ENCODE assay signal across 2 cellular contexts in the genomic region with DNA sequence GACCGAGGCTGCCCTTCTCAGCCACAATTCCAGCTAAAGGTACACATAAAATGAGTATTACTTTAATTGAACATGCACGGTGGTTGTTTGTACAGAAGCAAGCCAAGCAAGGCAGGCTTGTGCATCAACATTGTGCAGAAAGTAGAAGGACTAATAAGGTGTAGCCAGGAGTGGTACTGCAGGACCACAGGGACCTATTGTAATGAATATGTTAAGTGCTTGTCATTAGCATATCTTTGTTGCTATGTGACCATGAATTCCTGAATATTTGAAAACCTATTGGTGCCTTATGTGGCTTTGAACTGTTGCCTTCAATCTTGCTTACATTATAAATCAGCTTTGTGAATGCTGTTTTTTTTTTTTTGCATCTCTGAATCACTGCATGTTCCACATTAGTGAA.
TF ChIP-seq lines count a peak whose summit lies in the region.

No MANE protein-coding gene starts in this region.

TF ChIP-seq in H1, 55 proteins besides CTCF, POLR2A, EP300 and RAD21 (continued from another document):
- TF ChIP-seq, protein P1, sequence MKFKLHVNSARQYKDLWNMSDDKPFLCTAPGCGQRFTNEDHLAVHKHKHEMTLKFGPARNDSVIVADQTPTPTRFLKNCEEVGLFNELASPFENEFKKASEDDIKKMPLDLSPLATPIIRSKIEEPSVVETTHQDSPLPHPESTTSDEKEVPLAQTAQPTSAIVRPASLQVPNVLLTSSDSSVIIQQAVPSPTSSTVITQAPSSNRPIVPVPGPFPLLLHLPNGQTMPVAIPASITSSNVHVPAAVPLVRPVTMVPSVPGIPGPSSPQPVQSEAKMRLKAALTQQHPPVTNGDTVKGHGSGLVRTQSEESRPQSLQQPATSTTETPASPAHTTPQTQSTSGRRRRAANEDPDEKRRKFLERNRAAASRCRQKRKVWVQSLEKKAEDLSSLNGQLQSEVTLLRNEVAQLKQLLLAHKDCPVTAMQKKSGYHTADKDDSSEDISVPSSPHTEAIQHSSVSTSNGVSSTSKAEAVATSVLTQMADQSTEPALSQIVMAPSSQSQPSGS (IDR thresholded peaks at IDR 0.05; ENCODE audit: low read length): no peak
- TF ChIP-seq CBX8 (IDR thresholded peaks at IDR 0.05; ENCODE audit: borderline replicate concordance, low read depth, low read length) (no peak), GABPA (IDR thresholded peaks at IDR 0.05; ENCODE audit: borderline replicate concordance, insufficient read depth, low read length) (no peak), PHF8 (conservative IDR thresholded peaks at IDR 0.05; ENCODE audit: low read depth, low read length) (no peak), TEAD4 (IDR thresholded peaks at IDR 0.05; ENCODE audit: low read depth, low read length) (peak; percentile 48; the same call in 1 of the 2 replicates), KDM1A (IDR thresholded peaks at IDR 0.05; ENCODE audit: borderline replicate concordance, low read length) (no peak), BACH1 (IDR thresholded peaks at IDR 0.05; ENCODE audit: low read length) (no peak), HDAC2 (IDR thresholded peaks at IDR 0.05; ENCODE audit: borderline replicate concordance in 1 of 2, low read depth in 2 of 2, low read length in 2 of 2) (0 out of 4 replicates have a peak, but pooled peaks of 1 of the 2 experiments have one; percentile 26), POLR2AphosphoS5 (IDR thresholded peaks at IDR 0.05; ENCODE audit: low read depth, low read length) (no peak), NRF1 (IDR thresholded peaks at IDR 0.05; ENCODE audit: low read depth, low read length) (no peak), CREB1 (IDR thresholded peaks at IDR 0.05) (no peak), TAF1 (IDR thresholded peaks at IDR 0.05; ENCODE audit: low read depth, low read length) (no peak), POU5F1 (IDR thresholded peaks at IDR 0.05; ENCODE audit: low read depth, low read length) (0 out of 2 replicates have a peak, but pooled peaks have one; percentile 43)
- TF ChIP-seq, protein P2, sequence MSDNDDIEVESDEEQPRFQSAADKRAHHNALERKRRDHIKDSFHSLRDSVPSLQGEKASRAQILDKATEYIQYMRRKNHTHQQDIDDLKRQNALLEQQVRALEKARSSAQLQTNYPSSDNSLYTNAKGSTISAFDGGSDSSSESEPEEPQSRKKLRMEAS (IDR thresholded peaks at IDR 0.05): no peak

TF ChIP-seq in neural cell, 6 proteins besides CTCF, POLR2A, EP300 and RAD21:
- TF ChIP-seq, protein P3, sequence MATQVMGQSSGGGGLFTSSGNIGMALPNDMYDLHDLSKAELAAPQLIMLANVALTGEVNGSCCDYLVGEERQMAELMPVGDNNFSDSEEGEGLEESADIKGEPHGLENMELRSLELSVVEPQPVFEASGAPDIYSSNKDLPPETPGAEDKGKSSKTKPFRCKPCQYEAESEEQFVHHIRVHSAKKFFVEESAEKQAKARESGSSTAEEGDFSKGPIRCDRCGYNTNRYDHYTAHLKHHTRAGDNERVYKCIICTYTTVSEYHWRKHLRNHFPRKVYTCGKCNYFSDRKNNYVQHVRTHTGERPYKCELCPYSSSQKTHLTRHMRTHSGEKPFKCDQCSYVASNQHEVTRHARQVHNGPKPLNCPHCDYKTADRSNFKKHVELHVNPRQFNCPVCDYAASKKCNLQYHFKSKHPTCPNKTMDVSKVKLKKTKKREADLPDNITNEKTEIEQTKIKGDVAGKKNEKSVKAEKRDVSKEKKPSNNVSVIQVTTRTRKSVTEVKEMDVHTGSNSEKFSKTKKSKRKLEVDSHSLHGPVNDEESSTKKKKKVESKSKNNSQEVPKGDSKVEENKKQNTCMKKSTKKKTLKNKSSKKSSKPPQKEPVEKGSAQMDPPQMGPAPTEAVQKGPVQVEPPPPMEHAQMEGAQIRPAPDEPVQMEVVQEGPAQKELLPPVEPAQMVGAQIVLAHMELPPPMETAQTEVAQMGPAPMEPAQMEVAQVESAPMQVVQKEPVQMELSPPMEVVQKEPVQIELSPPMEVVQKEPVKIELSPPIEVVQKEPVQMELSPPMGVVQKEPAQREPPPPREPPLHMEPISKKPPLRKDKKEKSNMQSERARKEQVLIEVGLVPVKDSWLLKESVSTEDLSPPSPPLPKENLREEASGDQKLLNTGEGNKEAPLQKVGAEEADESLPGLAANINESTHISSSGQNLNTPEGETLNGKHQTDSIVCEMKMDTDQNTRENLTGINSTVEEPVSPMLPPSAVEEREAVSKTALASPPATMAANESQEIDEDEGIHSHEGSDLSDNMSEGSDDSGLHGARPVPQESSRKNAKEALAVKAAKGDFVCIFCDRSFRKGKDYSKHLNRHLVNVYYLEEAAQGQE (IDR thresholded peaks at IDR 0.05; ENCODE audit: borderline replicate concordance): no peak
- TF ChIP-seq MXI1 (conservative IDR thresholded peaks at IDR 0.05; ENCODE audit: poor library complexity, severe bottlenecking) (no peak), EZH2 (IDR thresholded peaks at IDR 0.05; ENCODE audit: borderline replicate concordance, insufficient read depth, low read length, poor library complexity, severe bottlenecking) (no peak), TAF1 (IDR thresholded peaks at IDR 0.05; ENCODE audit: low read depth) (no peak), SMC3 (conservative IDR thresholded peaks at IDR 0.05; ENCODE audit: poor library complexity) (no peak), POLR2AphosphoS5 (IDR thresholded peaks at IDR 0.05) (no peak)
